In the genomic region with DNA sequence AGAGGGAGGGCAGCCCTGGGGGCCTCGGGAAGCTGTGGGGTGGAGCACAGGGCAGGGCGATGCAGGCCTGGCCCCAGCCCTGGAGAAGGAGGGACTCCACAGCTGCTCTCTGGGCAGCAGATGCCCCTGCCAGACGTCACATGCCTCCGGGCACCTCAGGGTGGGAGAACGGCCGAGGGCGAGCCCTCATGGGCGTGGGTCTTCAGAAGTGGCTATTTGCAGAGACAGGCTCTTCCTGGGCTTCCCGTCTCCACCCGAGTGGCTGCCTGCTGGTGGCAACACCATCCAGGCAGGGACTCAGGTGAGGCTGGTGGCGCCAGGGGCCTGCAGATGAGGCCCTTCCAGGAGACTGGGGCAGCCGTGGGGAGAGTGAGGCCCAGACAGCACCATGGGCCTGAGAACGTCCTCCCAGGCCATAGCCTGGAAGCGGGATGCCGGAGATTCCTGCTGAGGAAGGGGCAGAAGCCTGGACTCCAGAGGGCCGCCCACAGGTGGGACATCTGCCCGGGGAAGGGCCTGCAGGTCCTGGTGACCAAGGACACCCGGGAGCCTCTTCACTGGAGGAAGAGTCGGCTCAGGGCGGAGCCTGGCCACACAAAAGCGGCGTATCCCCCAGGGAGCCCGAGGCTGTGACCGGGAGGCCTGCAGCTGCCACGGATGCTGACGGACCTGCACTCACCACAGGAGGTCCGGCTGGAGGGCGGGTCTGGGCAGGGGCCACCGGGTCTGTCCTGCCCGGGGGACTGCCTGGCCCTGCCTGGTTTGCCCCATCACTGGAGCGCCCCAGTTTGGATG, we compare ENCODE assay signal across 3 cellular contexts.
TF ChIP-seq lines count a peak whose summit lies in the region.

No MANE protein-coding gene starts in this region.

TF ChIP-seq in SK-N-SH, 30 proteins besides CTCF, POLR2A, EP300 and RAD21 (continued from another document):
- TF ChIP-seq, protein P1, sequence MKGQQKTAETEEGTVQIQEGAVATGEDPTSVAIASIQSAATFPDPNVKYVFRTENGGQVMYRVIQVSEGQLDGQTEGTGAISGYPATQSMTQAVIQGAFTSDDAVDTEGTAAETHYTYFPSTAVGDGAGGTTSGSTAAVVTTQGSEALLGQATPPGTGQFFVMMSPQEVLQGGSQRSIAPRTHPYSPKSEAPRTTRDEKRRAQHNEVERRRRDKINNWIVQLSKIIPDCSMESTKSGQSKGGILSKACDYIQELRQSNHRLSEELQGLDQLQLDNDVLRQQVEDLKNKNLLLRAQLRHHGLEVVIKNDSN (IDR thresholded peaks at IDR 0.05; ENCODE audit: borderline replicate concordance, low read depth) = no peak
- no peak for TF ChIP-seq FOSL2 (IDR thresholded peaks at IDR 0.05; ENCODE audit: borderline replicate concordance, low read depth)
- TF ChIP-seq GABPA (IDR thresholded peaks at IDR 0.05; ENCODE audit: low read depth) = no peak

TF ChIP-seq in SK-N-SH treated with all-trans-retinoic acid at 6 μM for 48 hours, 23 proteins besides CTCF, POLR2A, EP300 and RAD21 (continued from another document):
- TF ChIP-seq TOX (CRISPR knock-in tag; IDR thresholded peaks at IDR 0.05; ENCODE audit: borderline replicate concordance) (no peak), ARNTL (CRISPR knock-in tag; IDR thresholded peaks at IDR 0.05; ENCODE audit: borderline replicate concordance, low read depth) (no peak), BACH2 (CRISPR knock-in tag; IDR thresholded peaks at IDR 0.05; ENCODE audit: borderline replicate concordance) (no peak), RARB (CRISPR knock-in tag; IDR thresholded peaks at IDR 0.05) (no peak), ZNF565 (CRISPR knock-in tag; conservative IDR thresholded peaks at IDR 0.05; ENCODE audit: low read depth) (no peak), ZFP3 (CRISPR knock-in tag; IDR thresholded peaks at IDR 0.05) (no peak), ZC3H10 (CRISPR knock-in tag; IDR thresholded peaks at IDR 0.05) (no peak)
TF ChIP-seq in SK-N-SH treated with all-trans-retinoic acid at 6 μM for 48 hours: peak in this region for 0.

TF ChIP-seq in GM23338, 12 proteins besides CTCF, POLR2A, EP300 and RAD21 (continued from another document):
- TF ChIP-seq, protein P2, sequence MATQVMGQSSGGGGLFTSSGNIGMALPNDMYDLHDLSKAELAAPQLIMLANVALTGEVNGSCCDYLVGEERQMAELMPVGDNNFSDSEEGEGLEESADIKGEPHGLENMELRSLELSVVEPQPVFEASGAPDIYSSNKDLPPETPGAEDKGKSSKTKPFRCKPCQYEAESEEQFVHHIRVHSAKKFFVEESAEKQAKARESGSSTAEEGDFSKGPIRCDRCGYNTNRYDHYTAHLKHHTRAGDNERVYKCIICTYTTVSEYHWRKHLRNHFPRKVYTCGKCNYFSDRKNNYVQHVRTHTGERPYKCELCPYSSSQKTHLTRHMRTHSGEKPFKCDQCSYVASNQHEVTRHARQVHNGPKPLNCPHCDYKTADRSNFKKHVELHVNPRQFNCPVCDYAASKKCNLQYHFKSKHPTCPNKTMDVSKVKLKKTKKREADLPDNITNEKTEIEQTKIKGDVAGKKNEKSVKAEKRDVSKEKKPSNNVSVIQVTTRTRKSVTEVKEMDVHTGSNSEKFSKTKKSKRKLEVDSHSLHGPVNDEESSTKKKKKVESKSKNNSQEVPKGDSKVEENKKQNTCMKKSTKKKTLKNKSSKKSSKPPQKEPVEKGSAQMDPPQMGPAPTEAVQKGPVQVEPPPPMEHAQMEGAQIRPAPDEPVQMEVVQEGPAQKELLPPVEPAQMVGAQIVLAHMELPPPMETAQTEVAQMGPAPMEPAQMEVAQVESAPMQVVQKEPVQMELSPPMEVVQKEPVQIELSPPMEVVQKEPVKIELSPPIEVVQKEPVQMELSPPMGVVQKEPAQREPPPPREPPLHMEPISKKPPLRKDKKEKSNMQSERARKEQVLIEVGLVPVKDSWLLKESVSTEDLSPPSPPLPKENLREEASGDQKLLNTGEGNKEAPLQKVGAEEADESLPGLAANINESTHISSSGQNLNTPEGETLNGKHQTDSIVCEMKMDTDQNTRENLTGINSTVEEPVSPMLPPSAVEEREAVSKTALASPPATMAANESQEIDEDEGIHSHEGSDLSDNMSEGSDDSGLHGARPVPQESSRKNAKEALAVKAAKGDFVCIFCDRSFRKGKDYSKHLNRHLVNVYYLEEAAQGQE (IDR thresholded peaks at IDR 0.05; ENCODE audit: unreplicated experiment) = no peak
- TF ChIP-seq, protein P3, sequence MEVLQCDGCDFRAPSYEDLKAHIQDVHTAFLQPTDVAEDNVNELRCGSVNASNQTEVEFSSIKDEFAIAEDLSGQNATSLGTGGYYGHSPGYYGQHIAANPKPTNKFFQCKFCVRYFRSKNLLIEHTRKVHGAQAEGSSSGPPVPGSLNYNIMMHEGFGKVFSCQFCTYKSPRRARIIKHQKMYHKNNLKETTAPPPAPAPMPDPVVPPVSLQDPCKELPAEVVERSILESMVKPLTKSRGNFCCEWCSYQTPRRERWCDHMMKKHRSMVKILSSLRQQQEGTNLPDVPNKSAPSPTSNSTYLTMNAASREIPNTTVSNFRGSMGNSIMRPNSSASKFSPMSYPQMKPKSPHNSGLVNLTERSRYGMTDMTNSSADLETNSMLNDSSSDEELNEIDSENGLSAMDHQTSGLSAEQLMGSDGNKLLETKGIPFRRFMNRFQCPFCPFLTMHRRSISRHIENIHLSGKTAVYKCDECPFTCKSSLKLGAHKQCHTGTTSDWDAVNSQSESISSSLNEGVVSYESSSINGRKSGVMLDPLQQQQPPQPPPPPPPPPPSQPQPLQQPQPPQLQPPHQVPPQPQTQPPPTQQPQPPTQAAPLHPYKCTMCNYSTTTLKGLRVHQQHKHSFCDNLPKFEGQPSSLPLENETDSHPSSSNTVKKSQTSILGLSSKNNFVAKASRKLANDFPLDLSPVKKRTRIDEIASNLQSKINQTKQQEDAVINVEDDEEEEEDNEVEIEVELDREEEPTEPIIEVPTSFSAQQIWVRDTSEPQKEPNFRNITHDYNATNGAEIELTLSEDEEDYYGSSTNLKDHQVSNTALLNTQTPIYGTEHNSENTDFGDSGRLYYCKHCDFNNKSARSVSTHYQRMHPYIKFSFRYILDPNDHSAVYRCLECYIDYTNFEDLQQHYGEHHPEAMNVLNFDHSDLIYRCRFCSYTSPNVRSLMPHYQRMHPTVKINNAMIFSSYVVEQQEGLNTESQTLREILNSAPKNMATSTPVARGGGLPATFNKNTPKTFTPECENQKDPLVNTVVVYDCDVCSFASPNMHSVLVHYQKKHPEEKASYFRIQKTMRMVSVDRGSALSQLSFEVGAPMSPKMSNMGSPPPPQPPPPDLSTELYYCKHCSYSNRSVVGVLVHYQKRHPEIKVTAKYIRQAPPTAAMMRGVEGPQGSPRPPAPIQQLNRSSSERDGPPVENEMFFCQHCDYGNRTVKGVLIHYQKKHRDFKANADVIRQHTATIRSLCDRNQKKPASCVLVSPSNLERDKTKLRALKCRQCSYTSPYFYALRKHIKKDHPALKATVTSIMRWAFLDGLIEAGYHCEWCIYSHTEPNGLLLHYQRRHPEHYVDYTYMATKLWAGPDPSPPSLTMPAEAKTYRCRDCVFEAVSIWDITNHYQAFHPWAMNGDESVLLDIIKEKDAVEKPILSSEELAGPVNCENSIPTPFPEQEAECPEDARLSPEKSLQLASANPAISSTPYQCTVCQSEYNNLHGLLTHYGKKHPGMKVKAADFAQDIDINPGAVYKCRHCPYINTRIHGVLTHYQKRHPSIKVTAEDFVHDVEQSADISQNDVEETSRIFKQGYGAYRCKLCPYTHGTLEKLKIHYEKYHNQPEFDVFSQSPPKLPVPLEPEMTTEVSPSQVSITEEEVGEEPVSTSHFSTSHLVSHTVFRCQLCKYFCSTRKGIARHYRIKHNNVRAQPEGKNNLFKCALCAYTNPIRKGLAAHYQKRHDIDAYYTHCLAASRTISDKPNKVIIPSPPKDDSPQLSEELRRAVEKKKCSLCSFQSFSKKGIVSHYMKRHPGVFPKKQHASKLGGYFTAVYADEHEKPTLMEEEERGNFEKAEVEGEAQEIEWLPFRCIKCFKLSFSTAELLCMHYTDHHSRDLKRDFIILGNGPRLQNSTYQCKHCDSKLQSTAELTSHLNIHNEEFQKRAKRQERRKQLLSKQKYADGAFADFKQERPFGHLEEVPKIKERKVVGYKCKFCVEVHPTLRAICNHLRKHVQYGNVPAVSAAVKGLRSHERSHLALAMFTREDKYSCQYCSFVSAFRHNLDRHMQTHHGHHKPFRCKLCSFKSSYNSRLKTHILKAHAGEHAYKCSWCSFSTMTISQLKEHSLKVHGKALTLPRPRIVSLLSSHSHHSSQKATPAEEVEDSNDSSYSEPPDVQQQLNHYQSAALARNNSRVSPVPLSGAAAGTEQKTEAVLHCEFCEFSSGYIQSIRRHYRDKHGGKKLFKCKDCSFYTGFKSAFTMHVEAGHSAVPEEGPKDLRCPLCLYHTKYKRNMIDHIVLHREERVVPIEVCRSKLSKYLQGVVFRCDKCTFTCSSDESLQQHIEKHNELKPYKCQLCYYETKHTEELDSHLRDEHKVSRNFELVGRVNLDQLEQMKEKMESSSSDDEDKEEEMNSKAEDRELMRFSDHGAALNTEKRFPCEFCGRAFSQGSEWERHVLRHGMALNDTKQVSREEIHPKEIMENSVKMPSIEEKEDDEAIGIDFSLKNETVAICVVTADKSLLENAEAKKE (CRISPR knock-in tag; IDR thresholded peaks at IDR 0.05) = no peak
- TF ChIP-seq JUNB (IDR thresholded peaks at IDR 0.05; ENCODE audit: unreplicated experiment) (no peak), POLR2AphosphoS5 (IDR thresholded peaks at IDR 0.05; ENCODE audit: low read depth) (no peak), EZH2phosphoT487 (IDR thresholded peaks at IDR 0.05; ENCODE audit: unreplicated experiment) (no peak)
TF ChIP-seq in GM23338: peak in this region for 0.
